In genomic region chr11:23112390-23112789, GRCh38 we compare ENCODE assay signal across 15 cellular contexts.
"Had no signal": no experiment of that assay in that cellular context is flagged by ENCODE, and none has a peak within 500 bp of the region (broad histone marks: within the 10 kb centered on the region; RNA-seq: fewer than 3 reads in every experiment).

No MANE protein-coding gene starts in this region.

- H3K4me3 ChIP-seq: left lung, tibial artery had no signal

- H3K27ac Mint-ChIP-seq: activated naive CD4-positive, alpha-beta T cell treated with anti-CD3 and anti-CD28 coated beads, Interleukin-2, amount 50 U/mL, for 24 hours; nephron progenitor cell; progenitor cell of endocrine pancreas had no signal

- H3K36me3 ChIP-seq: left lung, tibial artery, WERI-Rb-1 had no signal

- H3K9me3 ChIP-seq: tibial artery had no signal

- H3K27me3 Mint-ChIP-seq: activated naive CD4-positive, alpha-beta T cell treated with anti-CD3 and anti-CD28 coated beads, Interleukin-2, amount 50 U/mL, for 24 hours; progenitor cell of endocrine pancreas had no signal

- H3K36me3 Mint-ChIP-seq: activated naive CD4-positive, alpha-beta T cell treated with anti-CD3 and anti-CD28 coated beads, Interleukin-2, amount 50 U/mL, for 24 hours had no signal

- H3K27me3 ChIP-seq: left lung, tibial artery had no signal

- H3K4me3 Mint-ChIP-seq: activated naive CD4-positive, alpha-beta T cell treated with anti-CD3 and anti-CD28 coated beads, Interleukin-2, amount 50 U/mL, for 24 hours; nephron progenitor cell had no signal

- H3K4me1 Mint-ChIP-seq: activated naive CD4-positive, alpha-beta T cell treated with anti-CD3 and anti-CD28 coated beads, Interleukin-2, amount 50 U/mL, for 24 hours had no signal

- H3K27ac ChIP-seq: left lung, WERI-Rb-1 had no signal

- H3K4me1 ChIP-seq: left lung had no signal

- DNase-seq: activated CD4-positive, alpha-beta T cell treated with anti-CD3 and anti-CD28 coated beads, Interleukin-2, amount 50 U/mL, for 4 hours; activated gamma-delta T cell; cerebellar nuclear complex; cortex of kidney; hypothalamus; kidney; left lung; midbrain; nephron progenitor cell; stimulated activated CD4-positive, alpha-beta T cell treated with anti-CD3 and anti-CD28 coated beads, Interleukin-2, amount 100 ng/mL, for 24 hours; stimulated activated naive CD4-positive, alpha-beta T cell treated with Interleukin-2 at 50 U/mL for 16 hours; tibial artery; WERI-Rb-1 had no signal
